In the genomic region with DNA sequence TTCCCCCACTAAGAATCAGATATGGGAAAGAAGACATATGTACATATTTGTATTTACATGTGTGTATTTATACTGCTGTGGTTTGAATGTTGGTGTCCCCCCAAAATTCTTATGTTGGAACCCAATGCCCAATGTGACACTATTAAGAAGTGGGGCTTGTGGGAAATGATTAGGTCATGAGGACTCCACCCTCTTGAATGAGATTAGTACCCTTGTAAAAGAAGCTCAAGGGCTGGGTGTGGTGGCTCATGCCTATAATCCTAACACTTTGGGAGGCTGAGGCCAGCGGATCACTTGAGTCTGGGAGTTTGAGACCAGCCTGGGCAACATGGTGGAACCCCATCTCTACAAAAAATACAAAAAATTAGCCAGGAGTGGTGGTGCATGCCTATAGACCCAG, we compare ENCODE assay signal across 9 cellular contexts. TPM values are rescaled to one million over a fixed set of nuclear protein-coding genes. Genes with fewer than 3 reads are reported as not detected.
"Had no signal": no experiment of that assay in that cellular context is flagged by ENCODE, and none has a peak within 500 bp of the region (broad histone marks: within the 10 kb centered on the region; RNA-seq: fewer than 3 reads in every experiment).

No MANE protein-coding gene starts in this region.

- H3K4me3 ChIP-seq: GM23338, K562 had no signal

- DNase-seq: H9, HCEC 1CT, HFFc6 had no signal

- H3K27ac ChIP-seq: HL-60 had no signal

- H3K9me3 Mint-ChIP-seq: GM23338, H9, HFFc6 had no signal

- H3K27ac Mint-ChIP-seq: GM23338, H9, HFFc6 had no signal

- ATAC-seq: GM23338, HepG2, K562 had no signal

- H3K4me3 Mint-ChIP-seq: GM23338, H9, HFFc6 had no signal

RNA-seq across cellular contexts. Expression of a gene that starts 21.8 kb away (rescaled TPM):
- total RNA-seq: GM23338, H1, H9, HepG2, HFFc6, HT1080 had no signal
- polyA plus RNA-seq: H1, HepG2 had no signal
